In the genomic region with DNA sequence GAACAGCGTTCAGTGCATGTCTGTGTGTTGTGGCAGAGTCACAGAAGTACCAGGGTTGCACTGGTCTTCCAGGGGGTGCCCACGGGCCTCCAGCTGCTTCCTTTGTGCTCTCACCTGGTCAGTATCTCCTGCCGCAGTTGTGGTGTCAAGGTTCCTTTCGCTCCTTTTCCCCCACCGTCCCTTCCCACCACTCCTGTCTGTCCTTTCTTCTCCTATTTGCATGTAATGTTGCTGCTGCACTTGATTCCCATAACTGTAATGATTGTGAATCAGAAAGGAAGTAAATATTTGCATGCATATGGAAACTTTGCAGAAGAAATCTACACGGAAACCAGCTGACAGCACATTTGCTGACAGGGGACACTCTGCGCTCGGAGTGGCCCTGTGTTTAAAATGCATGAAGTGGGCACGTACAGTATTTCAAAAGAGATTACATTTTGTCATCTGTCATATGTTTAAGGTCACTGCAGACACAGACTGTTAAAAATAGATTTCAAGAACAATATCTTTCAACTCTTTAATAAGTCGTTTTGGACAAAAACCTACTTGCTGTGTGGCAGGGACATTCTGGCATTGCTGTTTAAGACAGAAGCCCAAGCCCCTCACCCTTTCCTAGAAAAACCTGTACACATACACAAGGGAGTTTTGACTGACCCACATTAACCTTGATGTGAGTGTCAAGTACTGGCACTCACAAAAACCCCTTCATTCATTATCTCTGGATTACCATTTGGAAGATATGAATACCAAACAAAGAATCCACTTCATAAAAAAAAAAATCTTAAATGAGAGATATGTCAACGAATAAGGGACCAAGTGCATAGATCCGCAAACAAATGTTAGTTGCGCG, we compare ENCODE assay signal across 9 cellular contexts.
DNase-seq lines count a peak whose midpoint lies in the region; ATAC-seq and TF ChIP-seq lines count a peak whose summit lies in the region.
"Had no signal": no experiment of that assay in that cellular context is flagged by ENCODE, and none has a peak within 500 bp of the region (broad histone marks: within the 10 kb centered on the region; RNA-seq: fewer than 3 reads in every experiment).

No MANE protein-coding gene starts in this region.

- peak overlapping the region in 5 of 7 donors; percentile 36 to 83 (median 71) for H3K27ac Mint-ChIP-seq in CD4-positive, alpha-beta memory T cell

- no peak overlapping the region for H3K9ac ChIP-seq in fibroblast of lung (ENCODE audit: insufficient read depth, low read length)

- H2AFZ ChIP-seq in fibroblast of lung (ENCODE audit: low read length) = peak overlapping the region; percentile 55

- intact Hi-C loops in CD4-positive, alpha-beta memory T cell (cut with micrococcal nuclease) = no loop called here
- intact Hi-C loops in lower leg skin (cut with DNase I; ENCODE audit: low total_unique reads) = no loop called here

- POLR2A ChIA-PET in CD4-positive, alpha-beta memory T cell (lab: Charles Lee; ENCODE audit: partially characterized antibody) = interaction anchor here (1.7 kb wide), 1 partner anchor 10 kb away, joined by 10 read pairs; no protein-coding TSS in a partner anchor

- no peak for TF ChIP-seq POLR2A in lower leg skin (IDR thresholded peaks at IDR 0.05)

- no peak overlapping the region for H3K4me3 ChIP-seq in CD4-positive, alpha-beta memory T cell (ENCODE audit: low read length in 2 of 2)
- H3K4me3 ChIP-seq in fibroblast of lung (replicated peaks in 1 of 4; ENCODE audit: control extremely low read depth in 1 of 4, insufficient read depth in 1 of 4, low read depth in 3 of 4, low read length in 4 of 4) (no peak overlapping the region), HAP-1 (no peak overlapping the region), lower leg skin (ENCODE audit: low read depth, poor library complexity, severe bottlenecking) (no peak overlapping the region)

- peak; percentile 65 for ATAC-seq in GM19397 (IDR thresholded peaks at IDR 0.05; ENCODE audit: unreplicated experiment)
- ATAC-seq in HG03135 (IDR thresholded peaks at IDR 0.05; ENCODE audit: unreplicated experiment) = peak; percentile 55

- WGBS in lower leg skin, 2 donors = 69 to 73% methylated on average over 14 of the region's 14 CpGs

- TF ChIP-seq CTCF in fibroblast of lung (conservative IDR thresholded peaks at IDR 0.05 in 1 of 2, IDR thresholded peaks at IDR 0.05 in 1 of 2; ENCODE audit: low read depth in 1 of 2, low read length in 2 of 2) (no peak), lower leg skin (IDR thresholded peaks at IDR 0.05) (no peak)

- peaks cover 0 to 4% of the 10 kb centered on the region in 2 donors for H3K9me3 ChIP-seq in CD4-positive, alpha-beta memory T cell (ENCODE audit: control insufficient read depth in 1 of 2, low read length in 2 of 2)
- no peaks in the 10 kb centered on the region for H3K9me3 ChIP-seq in fibroblast of lung (ENCODE audit: control insufficient read depth, insufficient read depth, low read depth, low read length)
- H3K9me3 ChIP-seq in HAP-1 = no peaks in the 10 kb centered on the region

- in situ Hi-C loops in HAP-1 (cut with MboI; ENCODE audit: low sequenced_read_pairs) = no loop called here

- no peak overlapping the region for H3K4me2 ChIP-seq in fibroblast of lung (ENCODE audit: extremely low read depth, insufficient read depth, low read length)

- no peaks in the 10 kb centered on the region for H3K79me2 ChIP-seq in fibroblast of lung (ENCODE audit: control insufficient read depth, insufficient read depth, low read length)

- no peaks in the 10 kb centered on the region for H3K36me3 ChIP-seq in CD4-positive, alpha-beta memory T cell (ENCODE audit: insufficient read depth, low read length)
- no peaks in the 10 kb centered on the region for H3K36me3 ChIP-seq in fibroblast of lung (ENCODE audit: control insufficient read depth, insufficient read depth, low read length)
- H3K36me3 ChIP-seq in HAP-1 (replicated peaks) = no peaks in the 10 kb centered on the region

- peaks cover 4% of the 10 kb centered on the region in 2 donors for H3K36me3 Mint-ChIP-seq in CD4-positive, alpha-beta memory T cell
- H3K36me3 Mint-ChIP-seq: brain had no signal

- H3K4me1 Mint-ChIP-seq in CD4-positive, alpha-beta memory T cell = peaks cover 11 to 32% (median 17%) of the 10 kb centered on the region in 4 donors

- no peaks in the 10 kb centered on the region for H3K27me3 Mint-ChIP-seq in CD4-positive, alpha-beta memory T cell

- H4K20me1 ChIP-seq in fibroblast of lung (ENCODE audit: control insufficient read depth, extremely low read depth, insufficient read depth, low read length) = no peaks in the 10 kb centered on the region

- peak overlapping the region; percentile 53 to 88 (median 70) for H3K4me3 Mint-ChIP-seq in CD4-positive, alpha-beta memory T cell
- H3K4me3 Mint-ChIP-seq: brain had no signal

- no peaks in the 10 kb centered on the region for H3K27me3 ChIP-seq in CD4-positive, alpha-beta memory T cell (ENCODE audit: insufficient read depth, low read length)
- H3K27me3 ChIP-seq in fibroblast of lung (ENCODE audit: control insufficient read depth, insufficient read depth, low read length) = no peaks in the 10 kb centered on the region
- no peaks in the 10 kb centered on the region for H3K27me3 ChIP-seq in HAP-1 (ENCODE audit: low read depth)

- CTCF ChIA-PET in CD4-positive, alpha-beta memory T cell (lab: Charles Lee; ENCODE audit: partially characterized antibody) = interaction anchor here (1.8 kb wide), 1 partner anchor 12 kb away, joined by 4 read pairs; no protein-coding TSS in a partner anchor

- H3K4me1 ChIP-seq in CD4-positive, alpha-beta memory T cell (ENCODE audit: insufficient read depth, low read length) = peaks cover 11% of the 10 kb centered on the region
- H3K4me1 ChIP-seq in fibroblast of lung (ENCODE audit: control insufficient read depth, extremely low read depth, insufficient read depth, low read length) = no peaks in the 10 kb centered on the region
- H3K4me1 ChIP-seq in HAP-1 = no peaks in the 10 kb centered on the region

- peaks cover 0 to 20% (median 14%) of the 10 kb centered on the region in 8 donors for H3K9me3 Mint-ChIP-seq in CD4-positive, alpha-beta memory T cell

- no peak overlapping the region for H3K27ac ChIP-seq in CD4-positive, alpha-beta memory T cell (ENCODE audit: low read depth, low read length)
- no peak overlapping the region for H3K27ac ChIP-seq in fibroblast of lung (ENCODE audit: insufficient read depth, low read length)

- no peak for DNase-seq in CD4-positive, alpha-beta memory T cell
- DNase-seq in fibroblast of lung (ENCODE audit: low read depth in 2 of 2) = no peak
- no peak for DNase-seq in HAP-1 (ENCODE audit: low spot score in 2 of 2)
- no peak for DNase-seq in lower leg skin (ENCODE audit: low spot score in 2 of 2)
- DNase-seq in effector CD4-positive, alpha-beta T cell = no peak
- no peak for DNase-seq in AML-193 (lab: John Stamatoyannopoulos, UW)
